In the genomic region with DNA sequence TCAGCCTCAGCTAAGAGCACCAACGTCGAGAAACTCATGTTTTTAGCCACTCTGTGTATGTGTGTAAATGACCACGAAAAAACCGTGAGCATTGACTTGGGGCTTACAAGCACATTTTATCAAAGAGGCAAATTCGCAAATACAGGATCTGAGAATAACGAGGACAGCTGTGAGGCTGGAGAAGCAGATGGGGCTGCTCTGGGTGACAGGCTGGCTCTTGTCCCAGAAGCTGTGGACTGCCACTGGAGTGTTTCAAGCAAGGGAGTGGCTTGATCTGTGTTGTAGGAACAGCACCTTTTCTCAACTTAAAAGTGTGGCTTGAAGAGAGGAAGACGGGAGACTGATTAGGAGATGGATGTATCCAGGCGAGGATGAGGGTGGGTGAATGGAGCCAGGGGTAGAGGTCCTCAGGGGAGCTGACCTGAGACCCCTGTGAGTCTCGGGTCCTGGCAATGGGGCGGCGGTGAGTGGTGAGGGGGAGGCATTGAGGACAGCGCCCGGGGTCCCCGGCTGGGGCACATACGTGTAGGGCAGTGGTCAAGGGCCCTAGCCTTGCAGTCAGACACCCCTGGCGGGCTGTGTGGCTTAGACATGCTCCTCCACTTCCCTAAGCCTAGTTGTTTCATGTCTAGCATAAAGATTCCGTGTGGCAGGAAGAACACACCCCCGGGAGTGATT, we compare ENCODE assay signal across 8 cellular contexts.
DNase-seq lines count a peak whose midpoint lies in the region; ATAC-seq, FAIRE-seq and TF ChIP-seq lines count a peak whose summit lies in the region.
"Not testable (repeated sequence)": the region's sequence is repeated elsewhere in the genome, so short reads cannot be mapped to it uniquely, and the experiment has no call there.

No MANE protein-coding gene starts in this region.

- intact Hi-C loops in body of pancreas (cut with DNase I); naive thymus-derived CD4-positive, alpha-beta T cell (cut with micrococcal nuclease): not testable (repeated sequence)

- H3K4me3 ChIP-seq in A549; body of pancreas; fibroblast of villous mesenchyme (ENCODE audit: low read depth, low read length); keratinocyte (ENCODE audit: control insufficient read depth in 2 of 3, extremely low read depth in 1 of 3, insufficient read depth in 2 of 3, low read depth in 1 of 3, low read length in 3 of 3); naive thymus-derived CD4-positive, alpha-beta T cell (ENCODE audit: low read length); skeletal muscle satellite cell (ENCODE audit: low read length): not testable (repeated sequence)

- peaks cover 13% of the 10 kb centered on the region; the same call in 2 of the 3 replicates for H3K4me1 ChIP-seq in A549
- H3K4me1 ChIP-seq in body of pancreas; keratinocyte (ENCODE audit: control insufficient read depth, extremely low read depth, insufficient read depth, low read length); naive thymus-derived CD4-positive, alpha-beta T cell (ENCODE audit: control insufficient read depth in 2 of 2, insufficient read depth in 2 of 2, low read length in 2 of 2): not testable (repeated sequence)
- H3K4me1 ChIP-seq in skeletal muscle satellite cell (ENCODE audit: control insufficient read depth, insufficient read depth, low read length), result peaks cover 15% of the 10 kb centered on the region

- H3K4me3 Mint-ChIP-seq in naive thymus-derived CD4-positive, alpha-beta T cell, result not testable (repeated sequence)

- not testable (repeated sequence) for H3K27ac Mint-ChIP-seq in naive thymus-derived CD4-positive, alpha-beta T cell

- not testable (repeated sequence) for H3K9me3 ChIP-seq in A549; body of pancreas; keratinocyte (ENCODE audit: control insufficient read depth, low read depth, low read length); naive thymus-derived CD4-positive, alpha-beta T cell (ENCODE audit: control insufficient read depth in 2 of 3, low read length in 3 of 3); skeletal muscle satellite cell (replicated peaks; ENCODE audit: low read length)

- DNase-seq in A549 (ENCODE audit: low read depth in 1 of 2, low spot score in 1 of 2); keratinocyte (ENCODE audit: low read depth, low spot score); naive thymus-derived CD4-positive, alpha-beta T cell: not testable (repeated sequence)
- DNase-seq in NCI-H1105 treated with DMSO at 0.1 percent for 48 hours (lab: John Stamatoyannopoulos, UW), result peak; percentile 13
- peak; percentile 24 for DNase-seq in NCI-H82 (lab: John Stamatoyannopoulos, UW)
- DNase-seq in body of pancreas, result peak in 2 of 4 donors; percentile 19 to 37
- DNase-seq in fibroblast of villous mesenchyme (ENCODE audit: low read depth), result peak; percentile 34

- TF ChIP-seq RAD21 in A549 (conservative IDR thresholded peaks at IDR 0.05 in 1 of 2, IDR thresholded peaks at IDR 0.05 in 1 of 2), result not testable (repeated sequence)

- not testable (repeated sequence) for H3K9me1 ChIP-seq in keratinocyte (ENCODE audit: control insufficient read depth, extremely low read depth, insufficient read depth, low read length)

- H3K9me3 Mint-ChIP-seq in naive thymus-derived CD4-positive, alpha-beta T cell, result not testable (repeated sequence)

- H2AFZ ChIP-seq in keratinocyte (ENCODE audit: control insufficient read depth, low read length), result not testable (repeated sequence)

- CTCF ChIA-PET in A549 (lab: Yijun Ruan, JAX); naive thymus-derived CD4-positive, alpha-beta T cell (lab: Charles Lee): not testable (repeated sequence)

- not testable (repeated sequence) for H3K79me2 ChIP-seq in keratinocyte (ENCODE audit: control insufficient read depth, insufficient read depth, low read length)

- WGBS in A549 (ENCODE audit: missing lambda C conversion rate), result 82% methylated on average over 18 of the region's 18 CpGs
- WGBS in body of pancreas, 2 donors, result 80 to 82% methylated on average over 18 of the region's 18 CpGs

- H3K27me3 Mint-ChIP-seq in naive thymus-derived CD4-positive, alpha-beta T cell, result peaks cover 0 to 35% (median 5%) of the 10 kb centered on the region in 5 donors

- TF ChIP-seq CTCF in A549 (IDR thresholded peaks at IDR 0.05); body of pancreas (IDR thresholded peaks at IDR 0.05); fibroblast of villous mesenchyme (IDR thresholded peaks at IDR 0.05; ENCODE audit: insufficient read depth, low read depth, low read length); keratinocyte (optimal IDR thresholded peaks at IDR 0.05 in 1 of 3, IDR thresholded peaks at IDR 0.05 in 1 of 3, conservative IDR thresholded peaks at IDR 0.05 in 1 of 3; ENCODE audit: extremely low read depth in 1 of 3, insufficient read depth in 2 of 3, low read length in 3 of 3): not testable (repeated sequence)

- not testable (repeated sequence) for H3K9ac ChIP-seq in keratinocyte (ENCODE audit: control insufficient read depth, extremely low read depth, insufficient read depth, low read length); skeletal muscle satellite cell (ENCODE audit: low read depth, low read length)

- not testable (repeated sequence) for TF ChIP-seq EP300 in A549 (IDR thresholded peaks at IDR 0.05)

- dilution Hi-C loops in keratinocyte (cut with MboI; ENCODE audit: extremely low pct_ligation_motif_present, low sequenced_read_pairs), result not testable (repeated sequence)

- H3K4me2 ChIP-seq in A549, result peak overlapping the region; percentile 89
- H3K4me2 ChIP-seq in keratinocyte (ENCODE audit: control insufficient read depth, extremely low read depth, insufficient read depth, low read depth, low read length), result not testable (repeated sequence)
- peak overlapping the region; percentile 72 for H3K4me2 ChIP-seq in skeletal muscle satellite cell (ENCODE audit: low read length)

- not testable (repeated sequence) for H3K36me3 ChIP-seq in body of pancreas (replicated peaks in 1 of 2; ENCODE audit: insufficient read depth in 1 of 2, low read depth in 2 of 2); keratinocyte (ENCODE audit: control insufficient read depth in 2 of 2, extremely low read depth in 1 of 2, insufficient read depth in 2 of 2, low read length in 2 of 2); naive thymus-derived CD4-positive, alpha-beta T cell (ENCODE audit: control insufficient read depth in 2 of 3, insufficient read depth in 3 of 3, low read length in 3 of 3); skeletal muscle satellite cell (ENCODE audit: insufficient read depth, low read length)

- H4K20me1 ChIP-seq in keratinocyte (ENCODE audit: control insufficient read depth, extremely low read depth, insufficient read depth, low read length), result not testable (repeated sequence)

- H3K4me1 Mint-ChIP-seq in naive thymus-derived CD4-positive, alpha-beta T cell, result not testable (repeated sequence)

- ATAC-seq in A549 (peak; percentile 64; a peak in 5 of 6 replicates), body of pancreas (peak; percentile 24)
- peak; percentile 31 for ATAC-seq in naive thymus-derived CD4-positive, alpha-beta T cell

- POLR2A ChIA-PET in A549 (lab: Yijun Ruan, JAX); naive thymus-derived CD4-positive, alpha-beta T cell (lab: Charles Lee): not testable (repeated sequence)

- peak overlapping the region; percentile 80 to 88 for H3K27ac ChIP-seq in A549
- H3K27ac ChIP-seq in body of pancreas; keratinocyte (ENCODE audit: control insufficient read depth, insufficient read depth, low read length); naive thymus-derived CD4-positive, alpha-beta T cell (ENCODE audit: low read depth, low read length): not testable (repeated sequence)

- not testable (repeated sequence) for H3K27me3 ChIP-seq in body of pancreas; keratinocyte (ENCODE audit: control insufficient read depth, extremely low read depth, insufficient read depth, low read length); naive thymus-derived CD4-positive, alpha-beta T cell (ENCODE audit: control insufficient read depth in 2 of 2, insufficient read depth in 2 of 2, low read length in 2 of 2); skeletal muscle satellite cell (ENCODE audit: control insufficient read depth, insufficient read depth, low read length)

- TF ChIP-seq POLR2A in A549 (IDR thresholded peaks at IDR 0.05; ENCODE audit: low read length); body of pancreas (IDR thresholded peaks at IDR 0.05): not testable (repeated sequence)

- not testable (repeated sequence) for H3K36me3 Mint-ChIP-seq in naive thymus-derived CD4-positive, alpha-beta T cell

- not testable (repeated sequence) for FAIRE-seq in A549 (lab: Jason Lieb, UNC)
- peak; percentile 5 for FAIRE-seq in keratinocyte (lab: Jason Lieb, UNC)
